ENCODE assay signal across 22 cellular contexts in genomic region chr9:84439253-84439652, GRCh38.
A peak's percentile ranks its signal among the peaks of the same experiment; 100 is the strongest.
DNase-seq lines count a peak whose midpoint lies in the region; ATAC-seq, FAIRE-seq and TF ChIP-seq lines count a peak whose summit lies in the region.
"Had no signal": no experiment of that assay in that cellular context is flagged by ENCODE, and none has a peak within 500 bp of the region (broad histone marks: within the 10 kb centered on the region; RNA-seq: fewer than 3 reads in every experiment).

No MANE protein-coding gene starts in this region.

- no peaks in the 10 kb centered on the region for H3K36me3 ChIP-seq in GM23338 (ENCODE audit: insufficient read depth)
- H3K36me3 ChIP-seq in HepG2 (replicated peaks in 1 of 2; ENCODE audit: control insufficient read depth in 1 of 2, insufficient read depth in 2 of 2, low read length in 2 of 2), result no peaks in the 10 kb centered on the region
- H3K36me3 ChIP-seq: SJCRH30 had no signal

- TF ChIP-seq POLR2A in HepG2 (IDR thresholded peaks at IDR 0.05; ENCODE audit: insufficient read depth in 1 of 2, low read depth in 2 of 2, low read length in 2 of 2), result no peak

- no TSS peak for BruUV-seq in HepG2 (replicated peaks; lab: Mats Ljungman, UMichigan)

- H3K27ac ChIP-seq in GM23338 (ENCODE audit: low read depth) (no peak overlapping the region), HepG2 (ENCODE audit: extremely low read length, insufficient read depth, low read length) (no peak overlapping the region)
- H3K27ac ChIP-seq: RWPE1, SJCRH30 had no signal

- CTCF ChIA-PET in HepG2 (lab: Yijun Ruan, JAX; ENCODE audit: low intra/inter-chr PET ratio, low total read pairs), result no interaction called here

- no peaks in the 10 kb centered on the region for H3K9me2 ChIP-seq in GM23338 (ENCODE audit: insufficient read depth)

- H3K27me3 Mint-ChIP-seq in GM23338 (ENCODE audit: insufficient read depth, low read depth, poor library complexity) (peaks cover 6% of the 10 kb centered on the region), chondrocyte (ENCODE audit: low read depth) (peaks cover 2% of the 10 kb centered on the region)
- no peaks in the 10 kb centered on the region for H3K27me3 Mint-ChIP-seq in activated T-cell treated with anti-CD3 and anti-CD28 coated beads, Interleukin-2, amount 50 U/mL, for 4 hours (ENCODE audit: low read depth)
- H3K27me3 Mint-ChIP-seq in activated naive CD8-positive, alpha-beta T cell treated with anti-CD3 and anti-CD28 coated beads, Interleukin-2, amount 50 U/mL, for 24 hours, result no peaks in the 10 kb centered on the region
- H3K27me3 Mint-ChIP-seq: B cell; CD4-positive, CD25-positive, alpha-beta regulatory T cell had no signal

- H3K36me3 Mint-ChIP-seq in GM23338 (ENCODE audit: low read depth), result no peaks in the 10 kb centered on the region
- peaks cover 2% of the 10 kb centered on the region for H3K36me3 Mint-ChIP-seq in chondrocyte (ENCODE audit: low read depth)
- H3K36me3 Mint-ChIP-seq in activated T-cell treated with anti-CD3 and anti-CD28 coated beads, Interleukin-2, amount 50 U/mL, for 4 hours (ENCODE audit: insufficient read depth), result no peaks in the 10 kb centered on the region
- H3K36me3 Mint-ChIP-seq in activated naive CD8-positive, alpha-beta T cell treated with anti-CD3 and anti-CD28 coated beads, Interleukin-2, amount 50 U/mL, for 24 hours (ENCODE audit: low read depth), result no peaks in the 10 kb centered on the region
- H3K36me3 Mint-ChIP-seq: CD4-positive, CD25-positive, alpha-beta regulatory T cell had no signal

- TF ChIP-seq EP300 in HepG2 (IDR thresholded peaks at IDR 0.05; ENCODE audit: low read depth in 2 of 2, low read length in 2 of 2) (no peak), HepG2 (CRISPR knock-in tag; IDR thresholded peaks at IDR 0.05; ENCODE audit: borderline replicate concordance) (no peak)

- H3K27ac Mint-ChIP-seq in GM23338, result peak overlapping the region; percentile 79
- H3K27ac Mint-ChIP-seq in chondrocyte (ENCODE audit: unreplicated experiment), result peak overlapping the region; percentile 86
- no peak overlapping the region for H3K27ac Mint-ChIP-seq in activated naive CD8-positive, alpha-beta T cell treated with anti-CD3 and anti-CD28 coated beads, Interleukin-2, amount 50 U/mL, for 24 hours
- H3K27ac Mint-ChIP-seq: B cell; CD4-positive, CD25-positive, alpha-beta regulatory T cell; HFFc6 had no signal

- intact Hi-C loops in HepG2 (cut with micrococcal nuclease; ENCODE audit: unreplicated experiment), result no loop called here

- in situ Hi-C loops in HepG2 (cut with HindIII; ENCODE audit: extremely low pct_ligation_motif_present, low pct_unique_long_range_greater_than_20kb), result no loop called here

- FAIRE-seq in HepG2 (lab: Jason Lieb, UNC), result no peak

- DNase-seq in GM23338 (ENCODE audit: low spot score) (no peak), RKO (ENCODE audit: low spot score) (peak; percentile 28), chondrocyte (ENCODE audit: low spot score) (no peak), HepG2 (ENCODE audit: low spot score) (no peak), NCI-H748 treated with DMSO at 0.1 percent for 48 hours (lab: John Stamatoyannopoulos, UW) (no peak)
- DNase-seq in activated naive CD4-positive, alpha-beta T cell treated with Interleukin-2 at 50 U/mL for 16 hours, result no peak
- no peak for DNase-seq in activated T-cell treated with anti-CD3 and anti-CD28 coated beads, Interleukin-2, amount 50 U/mL, for 4 hours
- no peak for DNase-seq in activated naive CD8-positive, alpha-beta T cell treated with anti-CD3 and anti-CD28 coated beads, Interleukin-2, amount 50 U/mL, for 24 hours
- DNase-seq: ACHN; Calu3; CD4-positive, CD25-positive, alpha-beta regulatory T cell; DMS53; GOT3; HFFc6; MM.1S; NCI-H1105; NCI-H1694; NCI-H2227 treated with DMSO at 0.1 percent for 48 hours; NCI-H526 treated with DMSO at 0.1 percent for 48 hours; SJCRH30 had no signal

- H3K27me3 ChIP-seq in GM23338 (ENCODE audit: insufficient read depth) (no peaks in the 10 kb centered on the region), HepG2 (ENCODE audit: control insufficient read depth in 1 of 2, insufficient read depth in 2 of 2, low read length in 2 of 2) (no peaks in the 10 kb centered on the region)
- H3K27me3 ChIP-seq: SJCRH30 had no signal

- H4K20me1 ChIP-seq in GM23338 (replicated peaks; ENCODE audit: insufficient read depth) (no peaks in the 10 kb centered on the region), HepG2 (ENCODE audit: insufficient read depth, low read length) (no peaks in the 10 kb centered on the region)

- H3K4me3 ChIP-seq in GM23338 (no peak overlapping the region), HepG2 (replicated peaks in 1 of 3; ENCODE audit: insufficient read depth in 1 of 3, low read depth in 2 of 3, low read length in 3 of 3) (no peak overlapping the region)
- H3K4me3 ChIP-seq: SJCRH30 had no signal

- TF ChIP-seq RAD21 in HepG2 (CRISPR knock-in tag; IDR thresholded peaks at IDR 0.05), result no peak

- TF ChIP-seq CTCF in GM23338 (conservative IDR thresholded peaks at IDR 0.05; ENCODE audit: low read depth in 2 of 2) (no peak), chondrocyte (IDR thresholded peaks at IDR 0.05) (no peak), HepG2 (CRISPR knock-in tag; IDR thresholded peaks at IDR 0.05) (no peak)

- H2AFZ ChIP-seq in GM23338 (peak overlapping the region; percentile 74; the same call in 1 of the 2 replicates), HepG2 (ENCODE audit: low read length) (no peak overlapping the region)

- H3K9ac ChIP-seq in HepG2 (ENCODE audit: insufficient read depth, low read depth, low read length), result no peak overlapping the region

- no peak overlapping the region for H3K4me3 Mint-ChIP-seq in GM23338
- no peak overlapping the region for H3K4me3 Mint-ChIP-seq in chondrocyte (ENCODE audit: unreplicated experiment)
- no peak overlapping the region for H3K4me3 Mint-ChIP-seq in activated T-cell treated with anti-CD3 and anti-CD28 coated beads, Interleukin-2, amount 50 U/mL, for 4 hours
- no peak overlapping the region for H3K4me3 Mint-ChIP-seq in activated naive CD8-positive, alpha-beta T cell treated with anti-CD3 and anti-CD28 coated beads, Interleukin-2, amount 50 U/mL, for 24 hours
- H3K4me3 Mint-ChIP-seq: B cell; CD4-positive, CD25-positive, alpha-beta regulatory T cell; HFFc6 had no signal

- no peaks in the 10 kb centered on the region for H3K4me1 ChIP-seq in GM23338 (ENCODE audit: insufficient read depth)
- no peaks in the 10 kb centered on the region for H3K4me1 ChIP-seq in HepG2 (ENCODE audit: insufficient read depth, low read length)
- H3K4me1 ChIP-seq: SJCRH30 had no signal

- H3F3A ChIP-seq in GM23338 (replicated peaks; ENCODE audit: low read depth), result no peaks in the 10 kb centered on the region

- POLR2A ChIA-PET in HepG2 (lab: Yijun Ruan, JAX), result no interaction called here

- no peaks in the 10 kb centered on the region for H3K9me3 ChIP-seq in HepG2 (ENCODE audit: low read length)
- H3K9me3 ChIP-seq: SJCRH30 had no signal

- ATAC-seq in GM23338 (no peak), HepG2 (no peak)
- no peak for ATAC-seq in activated T-cell treated with anti-CD3 and anti-CD28 coated beads, Interleukin-2, amount 50 U/mL, for 4 hours
- no peak for ATAC-seq in activated naive CD8-positive, alpha-beta T cell treated with anti-CD3 and anti-CD28 coated beads, Interleukin-2, amount 50 U/mL, for 24 hours

- H3K4me2 ChIP-seq in GM23338, result no peak overlapping the region
- no peak overlapping the region for H3K4me2 ChIP-seq in HepG2 (ENCODE audit: low read depth, low read length)

- H3K4me1 Mint-ChIP-seq in GM23338 (no peaks in the 10 kb centered on the region; the same call in 2 of the 3 replicates), chondrocyte (ENCODE audit: low read depth) (peaks cover 17% of the 10 kb centered on the region)
- no peaks in the 10 kb centered on the region for H3K4me1 Mint-ChIP-seq in activated T-cell treated with anti-CD3 and anti-CD28 coated beads, Interleukin-2, amount 50 U/mL, for 4 hours (ENCODE audit: low read depth)
- H3K4me1 Mint-ChIP-seq in activated naive CD8-positive, alpha-beta T cell treated with anti-CD3 and anti-CD28 coated beads, Interleukin-2, amount 50 U/mL, for 24 hours, result no peaks in the 10 kb centered on the region
- H3K4me1 Mint-ChIP-seq: B cell had no signal

- 2% methylated on average over 3 of the region's 3 CpGs for WGBS in HepG2 (ENCODE audit: low lambda C conversion rate)

- H3K9me3 Mint-ChIP-seq in GM23338, result no peaks in the 10 kb centered on the region; the same call in 2 of the 3 replicates
- peaks cover 15% of the 10 kb centered on the region for H3K9me3 Mint-ChIP-seq in chondrocyte (ENCODE audit: low read depth)
- no peaks in the 10 kb centered on the region for H3K9me3 Mint-ChIP-seq in activated T-cell treated with anti-CD3 and anti-CD28 coated beads, Interleukin-2, amount 50 U/mL, for 4 hours
- H3K9me3 Mint-ChIP-seq in activated naive CD8-positive, alpha-beta T cell treated with anti-CD3 and anti-CD28 coated beads, Interleukin-2, amount 50 U/mL, for 24 hours, result no peaks in the 10 kb centered on the region

- H3K79me2 ChIP-seq in GM23338 (replicated peaks; ENCODE audit: insufficient read depth) (no peaks in the 10 kb centered on the region), HepG2 (ENCODE audit: insufficient read depth, low read length) (no peaks in the 10 kb centered on the region)

TF ChIP-seq in GM23338, 12 proteins besides CTCF, POLR2A, EP300 and RAD21 (continues in another document):
- no peak for TF ChIP-seq NANOG (IDR thresholded peaks at IDR 0.05; ENCODE audit: borderline replicate concordance)
- no peak for TF ChIP-seq EZH2 (IDR thresholded peaks at IDR 0.05; ENCODE audit: low read depth, unreplicated experiment)
- no peak for TF ChIP-seq CREB1 (CRISPR knock-in tag; IDR thresholded peaks at IDR 0.05; ENCODE audit: low read depth)
- TF ChIP-seq ZNF331 (CRISPR knock-in tag; IDR thresholded peaks at IDR 0.05; ENCODE audit: low read depth), result no peak
- no peak for TF ChIP-seq JUNB (IDR thresholded peaks at IDR 0.05; ENCODE audit: unreplicated experiment)

TF ChIP-seq in HepG2, 621 proteins besides CTCF, POLR2A, EP300 and RAD21:
- TF ChIP-seq HIVEP1 (CRISPR knock-in tag; IDR thresholded peaks at IDR 0.05), result no peak
- peak; percentile 24; the same call in 1 of the 2 replicates for TF ChIP-seq CEBPB (IDR thresholded peaks at IDR 0.05; ENCODE audit: borderline replicate concordance, low read depth, low read length)
- TF ChIP-seq MAFK (conservative IDR thresholded peaks at IDR 0.05 in 1 of 2, IDR thresholded peaks at IDR 0.05 in 1 of 2; ENCODE audit: low read length in 2 of 2), result peak in 1 of 2 experiments; percentile 10; a peak in 1 of 4 replicates
